8 cellular contexts compared by ENCODE assay signal in the genomic region with DNA sequence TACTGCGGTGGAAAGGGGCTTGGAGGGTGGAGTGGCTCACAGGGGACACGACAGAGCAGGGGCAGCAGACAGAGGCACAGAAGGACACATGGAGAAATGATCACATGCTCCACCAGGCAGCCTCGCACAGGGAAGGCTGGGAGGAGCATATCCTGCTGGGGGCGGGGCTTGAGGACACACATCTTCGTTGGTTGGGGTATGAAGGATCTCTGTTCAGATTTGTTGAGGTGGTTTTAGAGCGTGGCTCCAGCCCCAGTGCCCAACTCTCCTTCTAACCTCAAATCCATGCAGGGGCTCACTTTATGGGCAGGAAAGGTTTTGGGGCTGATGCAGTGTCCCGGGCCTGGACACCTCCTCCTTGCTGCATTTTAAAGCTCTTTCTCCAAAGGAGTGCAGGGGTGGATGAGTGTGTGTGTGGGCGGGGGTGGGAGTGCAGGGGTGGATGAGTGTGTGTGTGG. TPM values are rescaled to one million over a fixed set of nuclear protein-coding genes. Genes with fewer than 3 reads are reported as not detected.
DNase-seq lines count a peak whose midpoint lies in the region; ATAC-seq, FAIRE-seq and TF ChIP-seq lines count a peak whose summit lies in the region.

No MANE protein-coding gene starts in this region.

- no peaks in the 10 kb centered on the region for H3K9me3 ChIP-seq in DND-41 (ENCODE audit: insufficient read depth, low read length, severe bottlenecking)

- ATAC-seq in DND-41 (ENCODE audit: insufficient read depth, low read depth) (peak; percentile 53), HG03571 (IDR thresholded peaks at IDR 0.05; ENCODE audit: unreplicated experiment) (no peak), GM21825 (IDR thresholded peaks at IDR 0.05; ENCODE audit: unreplicated experiment) (no peak)

- H3K27ac Mint-ChIP-seq in T-helper 2 cell treated with Interferon-gamma antibody and Interleukin-4, amounts not matched to agents 5 μg/mL and 100 μg/mL, for 36 hours, result peak overlapping the region; percentile 10

- peaks cover 55% of the 10 kb centered on the region for H3K27me3 Mint-ChIP-seq in T-helper 2 cell treated with Interferon-gamma antibody and Interleukin-4, amounts not matched to agents 5 μg/mL and 100 μg/mL, for 36 hours (ENCODE audit: low read depth)

- no peaks in the 10 kb centered on the region for H3K79me2 ChIP-seq in DND-41 (ENCODE audit: insufficient read depth, low read length)

- H3K9ac ChIP-seq in DND-41 (ENCODE audit: low read depth, low read length), result no peak overlapping the region

- peak; percentile 79 for FAIRE-seq in bronchial epithelial cell (lab: Jason Lieb, UNC)

- peaks cover 19% of the 10 kb centered on the region for H3K4me1 Mint-ChIP-seq in T-helper 2 cell treated with Interferon-gamma antibody and Interleukin-4, amounts not matched to agents 5 μg/mL and 100 μg/mL, for 36 hours (ENCODE audit: low read depth)

- H3K4me3 ChIP-seq in DND-41 (ENCODE audit: low read depth in 1 of 2, low read length in 2 of 2), result no peak overlapping the region
- H3K4me3 ChIP-seq in bronchial epithelial cell (ENCODE audit: low read depth, low read length), result no peak overlapping the region

- peak overlapping the region; percentile 5; the same call in 1 of the 2 replicates for H3K4me2 ChIP-seq in DND-41 (ENCODE audit: insufficient read depth, low read length)

- H3K4me1 ChIP-seq in DND-41 (ENCODE audit: insufficient read depth, low read length), result peaks cover 15% of the 10 kb centered on the region

- peak; percentile 62 for DNase-seq in DND-41
- DNase-seq in NCI-H1436 (lab: John Stamatoyannopoulos, UW), result peak; percentile 81
- peak; percentile 53 for DNase-seq in T-helper 2 cell treated with Interferon-gamma antibody and Interleukin-4, amounts not matched to agents 5 μg/mL and 100 μg/mL, for 36 hours (ENCODE audit: low spot score)
- peak; percentile 56 for DNase-seq in bronchial epithelial cell (ENCODE audit: low read depth)
- peak; percentile 72 for DNase-seq in inferior parietal cortex (ENCODE audit: extremely low spot score)
- DNase-seq in stimulated activated CD4-positive, alpha-beta T cell treated with anti-CD3 and anti-CD28 coated beads, Interleukin-12 subunit alpha, Interleukin-12 subunit beta, amount 100 ng/mL, for 4 hours, result peak; percentile 53

- no peaks in the 10 kb centered on the region for H3K9me3 Mint-ChIP-seq in T-helper 2 cell treated with Interferon-gamma antibody and Interleukin-4, amounts not matched to agents 5 μg/mL and 100 μg/mL, for 36 hours

- no peaks in the 10 kb centered on the region for H3K36me3 Mint-ChIP-seq in T-helper 2 cell treated with Interferon-gamma antibody and Interleukin-4, amounts not matched to agents 5 μg/mL and 100 μg/mL, for 36 hours (ENCODE audit: low read depth)

- TF ChIP-seq CTCF in DND-41 (IDR thresholded peaks at IDR 0.05; ENCODE audit: borderline replicate concordance, extremely low read depth, low read length, poor library complexity, severe bottlenecking), result no peak
- TF ChIP-seq CTCF in bronchial epithelial cell (IDR thresholded peaks at IDR 0.05; ENCODE audit: insufficient read depth, low read length, severe bottlenecking), result no peak

- peaks cover 13% of the 10 kb centered on the region for H4K20me1 ChIP-seq in DND-41 (ENCODE audit: insufficient read depth, low read length)

- no peaks in the 10 kb centered on the region for H3K36me3 ChIP-seq in DND-41 (ENCODE audit: insufficient read depth, low read length)
- peaks cover 2% of the 10 kb centered on the region for H3K36me3 ChIP-seq in bronchial epithelial cell (ENCODE audit: control insufficient read depth, insufficient read depth, low read length)

- H3K27ac ChIP-seq in DND-41 (ENCODE audit: low read length), result no peak overlapping the region

- H3K4me3 Mint-ChIP-seq in T-helper 2 cell treated with Interferon-gamma antibody and Interleukin-4, amounts not matched to agents 5 μg/mL and 100 μg/mL, for 36 hours, result peak overlapping the region; percentile 55

- H3K27me3 ChIP-seq in DND-41 (ENCODE audit: insufficient read depth, low read length, poor library complexity), result peaks cover 87% of the 10 kb centered on the region
- peaks cover 9% of the 10 kb centered on the region for H3K27me3 ChIP-seq in bronchial epithelial cell (ENCODE audit: control insufficient read depth, insufficient read depth, low read length)

- H2AFZ ChIP-seq in DND-41 (ENCODE audit: low read depth, low read length), result no peak overlapping the region

RNA-seq across cellular contexts. Expression of a gene that starts 0.7 kb away (rescaled TPM):
- 11.3 and 20.0 TPM in 2 replicates for total RNA-seq in bronchial epithelial cell

RNA-seq across cellular contexts. Expression of a gene that starts 5.8 kb away (rescaled TPM):
- not detected in 2 replicates for total RNA-seq in bronchial epithelial cell

RNA-seq across cellular contexts. Expression of a gene that starts 13.3 kb away (rescaled TPM):
- total RNA-seq in bronchial epithelial cell, result 0.38 and 0.53 TPM in 2 replicates

RNA-seq across cellular contexts. Expression of a gene that starts 23.6 kb away (rescaled TPM):
- total RNA-seq in bronchial epithelial cell, result 0.26 and 0.51 TPM in 2 replicates

RNA-seq across cellular contexts. Expression of a gene that starts 24.5 kb away (rescaled TPM):
- 45.0 and 46.9 TPM in 2 replicates for total RNA-seq in bronchial epithelial cell
